In genomic region chr19:49807888-49808675, GRCh38 we compare ENCODE assay signal across 9 cellular contexts. TPM values are rescaled to one million over a fixed set of nuclear protein-coding genes. Genes with fewer than 3 reads are reported as not detected.
DNase-seq lines count a peak whose midpoint lies in the region; ATAC-seq, FAIRE-seq and TF ChIP-seq lines count a peak whose summit lies in the region.
"Had no signal": no experiment of that assay in that cellular context is flagged by ENCODE, and none has a peak within 500 bp of the region (broad histone marks: within the 10 kb centered on the region; RNA-seq: fewer than 3 reads in every experiment).

No MANE protein-coding gene starts in this region.

- no peak for TF ChIP-seq POLR2A in GM12892 (IDR thresholded peaks at IDR 0.05; ENCODE audit: low read depth, low read length)

- peak overlapping the region; percentile 39 for H3K4me3 ChIP-seq in RWPE2 (ENCODE audit: severe bottlenecking)
- peak overlapping the region; percentile 64 for H3K4me3 ChIP-seq in fibroblast of pulmonary artery (replicated peaks; ENCODE audit: low read depth, low read length)
- H3K4me3 ChIP-seq in skeletal muscle cell (ENCODE audit: low read depth, low read length): peak overlapping the region; percentile 62

- TF ChIP-seq CTCF in RWPE2 (IDR thresholded peaks at IDR 0.05; ENCODE audit: poor library complexity, severe bottlenecking) (no peak), fibroblast of pulmonary artery (IDR thresholded peaks at IDR 0.05; ENCODE audit: low read length, missing control alignments) (no peak)

- no peak for DNase-seq in GM12892 (ENCODE audit: insufficient read length)
- no peak for DNase-seq in RWPE2 (ENCODE audit: low spot score)
- no peak for DNase-seq in fibroblast of pulmonary artery (ENCODE audit: low read depth)
- no peak for DNase-seq in skeletal muscle cell (ENCODE audit: low read depth)
- DNase-seq in CD1c-positive myeloid dendritic cell (ENCODE audit: extremely low spot score): no peak
- DNase-seq in GDM1 (lab: John Stamatoyannopoulos, UW): no peak
- DNase-seq in middle frontal gyrus (ENCODE audit: extremely low spot score, low spot score): no peak

- H3K4me1 ChIP-seq in RWPE2 (ENCODE audit: insufficient read depth, poor library complexity, severe bottlenecking): no peaks in the 10 kb centered on the region

- no peaks in the 10 kb centered on the region for H3K9me3 ChIP-seq in RWPE2 (ENCODE audit: severe bottlenecking)
- H3K9me3 ChIP-seq: mucosa of descending colon had no signal

- no peak overlapping the region for H3K27ac ChIP-seq in RWPE2 (ENCODE audit: poor library complexity, severe bottlenecking)

- peak; percentile 76 for FAIRE-seq in GM12892 (lab: Jason Lieb, UNC)

- peaks cover 24% of the 10 kb centered on the region for H3K36me3 ChIP-seq in RWPE2 (ENCODE audit: low read depth)

- no peak for ATAC-seq in RWPE2 (ENCODE audit: low read depth)
- ATAC-seq in GM19328 (IDR thresholded peaks at IDR 0.05; ENCODE audit: unreplicated experiment): no peak

- H3K27me3 ChIP-seq in RWPE2 (ENCODE audit: insufficient read depth, poor library complexity, severe bottlenecking): no peaks in the 10 kb centered on the region

RNA-seq across cellular contexts. Expression of gene FUZ, which starts 5.0 kb away (rescaled TPM):
- 10.9 TPM for polyA plus RNA-seq in GM12892 (2012; ENCODE audit: missing spikeins)

RNA-seq across cellular contexts. Expression of gene MED25, which starts 10.0 kb away (rescaled TPM):
- 22.6 TPM for polyA plus RNA-seq in GM12892 (2012; ENCODE audit: missing spikeins)

RNA-seq across cellular contexts. Expression of gene AP2A1, which starts 41.3 kb away (rescaled TPM):
- polyA plus RNA-seq in GM12892 (2012; ENCODE audit: missing spikeins): 23.4 TPM

RNA-seq across cellular contexts. Expression of gene PTOV1, which starts 42.9 kb away (rescaled TPM):
- 44.7 TPM for polyA plus RNA-seq in GM12892 (2012; ENCODE audit: missing spikeins)

RNA-seq across cellular contexts. Expression of gene TSKS, which starts 45.0 kb away (rescaled TPM):
- polyA plus RNA-seq in GM12892 (2012; ENCODE audit: missing spikeins): not detected
